In the genomic region with DNA sequence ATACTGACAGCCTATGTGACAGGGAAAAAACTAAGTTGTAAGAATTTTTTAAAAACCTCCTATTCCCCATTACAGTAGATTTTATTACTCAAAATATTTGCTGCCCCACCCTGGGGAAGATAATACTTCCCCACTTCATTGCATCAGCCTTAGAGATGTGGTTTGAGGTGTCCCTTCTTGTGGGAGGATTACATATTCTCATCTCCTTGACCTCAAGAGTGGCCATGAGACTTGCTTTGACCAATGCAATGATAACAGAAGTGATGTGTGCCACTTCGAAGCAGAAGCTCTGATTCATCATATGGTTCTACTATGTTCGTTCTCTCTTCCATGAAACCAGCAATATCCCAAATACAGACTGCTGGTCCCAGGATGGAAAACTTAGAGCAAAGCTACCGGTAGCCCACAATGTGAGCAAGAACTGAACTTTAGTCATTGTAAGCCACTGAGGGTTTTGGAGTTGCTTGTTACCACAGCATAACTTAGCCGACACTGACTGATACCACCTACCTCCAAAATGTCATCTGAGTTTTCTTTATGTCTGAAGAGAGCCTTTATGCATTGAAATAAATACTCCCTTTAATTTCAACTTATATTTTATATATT, we compare ENCODE assay signal across 15 cellular contexts.
A peak's percentile ranks its signal among the peaks of the same experiment; 100 is the strongest.
DNase-seq lines count a peak whose midpoint lies in the region; ATAC-seq, FAIRE-seq and TF ChIP-seq lines count a peak whose summit lies in the region.
"Had no signal": no experiment of that assay in that cellular context is flagged by ENCODE, and none has a peak within 500 bp of the region (broad histone marks: within the 10 kb centered on the region; RNA-seq: fewer than 3 reads in every experiment).

No MANE protein-coding gene starts in this region.

- no peak overlapping the region for H4K91ac ChIP-seq in trophoblast cell (ENCODE audit: low read depth, low read length)

- no peak overlapping the region for H3K4me3 ChIP-seq in astrocyte (ENCODE audit: insufficient read depth, low read depth, low read length)
- no peak overlapping the region for H3K4me3 ChIP-seq in trophoblast cell (ENCODE audit: low read depth, low read length)
- H3K4me3 ChIP-seq in thyroid gland (replicated peaks in 1 of 3): no peak overlapping the region

- no peaks in the 10 kb centered on the region for H3K79me1 ChIP-seq in trophoblast cell (ENCODE audit: low read length)

- no CpG with 5 or more reads among the region's 4 CpGs for WGBS in trophoblast cell (ENCODE audit: extremely low coverage, insufficient coverage, insufficient read length)
- WGBS in thyroid gland, 2 donors: 82 to 92% methylated on average over 4 of the region's 4 CpGs

- no peak overlapping the region for H4K12ac ChIP-seq in trophoblast cell (ENCODE audit: low read depth, low read length)

- H3K9ac ChIP-seq in astrocyte (ENCODE audit: low read length) (no peak overlapping the region), trophoblast cell (ENCODE audit: low read length) (no peak overlapping the region)

- no peak overlapping the region for H2AK5ac ChIP-seq in trophoblast cell (ENCODE audit: low read length)

- H3K14ac ChIP-seq in trophoblast cell (ENCODE audit: low read length): no peak overlapping the region

- intact Hi-C loops in thyroid gland (cut with DNase I): no loop called here

- TF ChIP-seq CTCF in astrocyte (IDR thresholded peaks at IDR 0.05; ENCODE audit: insufficient read depth, low read depth, low read length): no peak
- TF ChIP-seq CTCF in thyroid gland (IDR thresholded peaks at IDR 0.05): no peak

- H3K27ac Mint-ChIP-seq in astrocyte (ENCODE audit: unreplicated experiment): no peak overlapping the region
- no peak overlapping the region for H3K27ac Mint-ChIP-seq in T-helper 2 cell treated with Interferon-gamma antibody and Interleukin-4, amounts not matched to agents 5 μg/mL and 100 μg/mL, for 36 hours

- ATAC-seq in HG03457 (IDR thresholded peaks at IDR 0.05; ENCODE audit: unreplicated experiment): no peak
- ATAC-seq: HCT116, Panc1 had no signal

- H2BK5ac ChIP-seq in trophoblast cell (ENCODE audit: low read depth, low read length, poor library complexity): no peak overlapping the region

- H3K36me3 ChIP-seq in astrocyte (ENCODE audit: insufficient read depth, low read length) (no peaks in the 10 kb centered on the region), trophoblast cell (ENCODE audit: control insufficient read depth in 1 of 2, insufficient read depth in 2 of 2, low read length in 2 of 2) (no peaks in the 10 kb centered on the region), thyroid gland (no peaks in the 10 kb centered on the region)

- H3K27ac ChIP-seq in astrocyte (ENCODE audit: low read depth, low read length) (no peak overlapping the region), trophoblast cell (ENCODE audit: low read depth, low read length) (no peak overlapping the region), thyroid gland (no peak overlapping the region)

- H3K27me3 Mint-ChIP-seq in astrocyte (ENCODE audit: low read depth, unreplicated experiment): no peaks in the 10 kb centered on the region
- no peaks in the 10 kb centered on the region for H3K27me3 Mint-ChIP-seq in T-helper 2 cell treated with Interferon-gamma antibody and Interleukin-4, amounts not matched to agents 5 μg/mL and 100 μg/mL, for 36 hours (ENCODE audit: low read depth)

- H3K4me2 ChIP-seq in astrocyte (ENCODE audit: low read length) (no peak overlapping the region), trophoblast cell (ENCODE audit: low read length) (no peak overlapping the region)

- H2BK12ac ChIP-seq in trophoblast cell (ENCODE audit: low read length): peak overlapping the region; percentile 15

- DNase-seq in GM12892 (ENCODE audit: insufficient read length) (no peak), HT1080 (ENCODE audit: low read depth) (peak; percentile 14), astrocyte (ENCODE audit: low read depth) (peak; percentile 26), trophoblast cell (peak in 1 of 2 donors; percentile 37), thyroid gland (no peak), NCI-H526 treated with DMSO at 0.1 percent for 48 hours (lab: John Stamatoyannopoulos, UW) (no peak)
- DNase-seq in T-helper 2 cell treated with Interferon-gamma antibody and Interleukin-4, amounts not matched to agents 5 μg/mL and 100 μg/mL, for 36 hours (ENCODE audit: low spot score): no peak
- DNase-seq: Calu3; NCI-H2171; stimulated activated CD4-positive, alpha-beta T cell treated with anti-CD3 and anti-CD28 coated beads, Interleukin-4, amount 100 ng/mL, for 4 hours; substantia nigra had no signal

- H4K8ac ChIP-seq in trophoblast cell (ENCODE audit: low read depth, low read length): no peak overlapping the region

- H3K4ac ChIP-seq in trophoblast cell (ENCODE audit: low read depth, low read length): no peak overlapping the region

- H2AFZ ChIP-seq in astrocyte (ENCODE audit: low read depth, low read length): no peak overlapping the region
- H2AFZ ChIP-seq in trophoblast cell (ENCODE audit: insufficient read depth, low read length, poor library complexity): no peak overlapping the region

- no peak overlapping the region for H3K4me3 Mint-ChIP-seq in astrocyte (ENCODE audit: unreplicated experiment)
- H3K4me3 Mint-ChIP-seq in T-helper 2 cell treated with Interferon-gamma antibody and Interleukin-4, amounts not matched to agents 5 μg/mL and 100 μg/mL, for 36 hours: no peak overlapping the region
- H3K4me3 Mint-ChIP-seq: mesothelial cell of epicardium had no signal

- no peaks in the 10 kb centered on the region for H3K9me3 ChIP-seq in astrocyte (ENCODE audit: insufficient read depth, low read depth, low read length)
- peaks cover 1% of the 10 kb centered on the region for H3K9me3 ChIP-seq in trophoblast cell (ENCODE audit: insufficient read depth, low read depth, low read length)
- H3K9me3 ChIP-seq in thyroid gland: no peaks in the 10 kb centered on the region

- no peaks in the 10 kb centered on the region for H3K36me3 Mint-ChIP-seq in astrocyte (ENCODE audit: low read depth, unreplicated experiment)
- H3K36me3 Mint-ChIP-seq in T-helper 2 cell treated with Interferon-gamma antibody and Interleukin-4, amounts not matched to agents 5 μg/mL and 100 μg/mL, for 36 hours (ENCODE audit: low read depth): peaks cover 42% of the 10 kb centered on the region

- no peak overlapping the region for H3K23ac ChIP-seq in trophoblast cell (ENCODE audit: low read length)

- FAIRE-seq in GM12892 (lab: Jason Lieb, UNC) (peak; percentile 61), astrocyte (lab: Jason Lieb, UNC) (no peak)

- H3K79me2 ChIP-seq in astrocyte (ENCODE audit: insufficient read depth, low read length) (no peaks in the 10 kb centered on the region), trophoblast cell (ENCODE audit: control insufficient read depth, insufficient read depth, low read length, poor library complexity) (no peaks in the 10 kb centered on the region)

- H3K4me1 Mint-ChIP-seq in astrocyte (ENCODE audit: low read depth, unreplicated experiment): peaks cover 21% of the 10 kb centered on the region
- H3K4me1 Mint-ChIP-seq in T-helper 2 cell treated with Interferon-gamma antibody and Interleukin-4, amounts not matched to agents 5 μg/mL and 100 μg/mL, for 36 hours (ENCODE audit: low read depth): peaks cover 52% of the 10 kb centered on the region

- H3K27me3 ChIP-seq in astrocyte (ENCODE audit: insufficient read depth, low read length) (no peaks in the 10 kb centered on the region), trophoblast cell (ENCODE audit: insufficient read depth, low read length) (no peaks in the 10 kb centered on the region), thyroid gland (no peaks in the 10 kb centered on the region)

- H3K9me3 Mint-ChIP-seq in astrocyte (ENCODE audit: unreplicated experiment): no peaks in the 10 kb centered on the region
- H3K9me3 Mint-ChIP-seq in T-helper 2 cell treated with Interferon-gamma antibody and Interleukin-4, amounts not matched to agents 5 μg/mL and 100 μg/mL, for 36 hours: peaks cover 19% of the 10 kb centered on the region

- H3K18ac ChIP-seq in trophoblast cell (ENCODE audit: low read length): no peak overlapping the region

- H2BK120ac ChIP-seq in trophoblast cell (ENCODE audit: insufficient read depth, low read length, poor library complexity): peak overlapping the region; percentile 14

- TF ChIP-seq POLR2A in GM12892 (IDR thresholded peaks at IDR 0.05; ENCODE audit: low read depth, low read length) (no peak), thyroid gland (IDR thresholded peaks at IDR 0.05) (no peak)

- H4K20me1 ChIP-seq in astrocyte (ENCODE audit: insufficient read depth, low read length): no peaks in the 10 kb centered on the region

- H3K4me1 ChIP-seq in astrocyte (ENCODE audit: insufficient read depth, low read length) (peaks cover 15% of the 10 kb centered on the region), trophoblast cell (ENCODE audit: control insufficient read depth in 1 of 2, insufficient read depth in 2 of 2, low read length in 2 of 2) (peaks cover 2 to 5% of the 10 kb centered on the region in 2 experiments), thyroid gland (no peaks in the 10 kb centered on the region)

Comparison
In these comparisons a context has a peak if more than half of its experiments do, and no peak if none do; other contexts are left out.
1. DNase-seq: peak in HT1080 (single experiment) and astrocyte (single experiment); none in GM12892 (single experiment), thyroid gland (0 of 2), NCI-H526 treated with DMSO at 0.1 percent for 48 hours (single experiment) and T-helper 2 cell treated with Interferon-gamma antibody and Interleukin-4, amounts not matched to agents 5 μg/mL and 100 μg/mL, for 36 hours (single experiment).